ENCODE assay signal across 9 cellular contexts in the genomic region with DNA sequence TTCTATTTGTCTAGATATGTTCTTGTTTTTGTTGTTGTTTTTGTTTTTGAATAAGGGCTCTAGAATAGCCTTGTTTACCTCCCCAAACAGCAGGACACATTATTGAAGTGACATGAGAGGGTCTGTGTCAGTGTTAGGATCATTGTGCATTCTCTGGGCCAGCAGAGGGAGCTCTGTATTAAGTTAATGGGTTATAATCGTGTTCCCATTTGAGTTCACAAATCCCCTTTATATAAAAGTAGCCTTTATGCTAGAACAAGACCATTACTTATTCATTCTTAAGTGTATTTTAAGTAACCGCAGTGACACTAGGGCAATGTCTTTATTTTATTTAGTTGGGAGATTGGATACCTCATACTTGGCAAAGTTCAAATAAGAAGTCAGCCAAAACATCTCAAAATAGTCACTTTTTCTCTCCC. TPM values are rescaled to one million over a fixed set of nuclear protein-coding genes. Genes with fewer than 3 reads are reported as not detected.
DNase-seq lines count a peak whose midpoint lies in the region; ATAC-seq and TF ChIP-seq lines count a peak whose summit lies in the region.
"Had no signal": no experiment of that assay in that cellular context is flagged by ENCODE, and none has a peak within 500 bp of the region (broad histone marks: within the 10 kb centered on the region; RNA-seq: fewer than 3 reads in every experiment).

No MANE protein-coding gene starts in this region.

- POLR2A ChIA-PET in activated CD8-positive, alpha-beta T cell treated with anti-CD3 and anti-CD28 coated beads for 36 hours (lab: Charles Lee), result interaction anchor here (0.8 to 1.2 kb wide), 2 partner anchors 39 to 52 kb away, joined by 4 read pairs; no protein-coding TSS in a partner anchor
- POLR2A ChIA-PET in naive thymus-derived CD8-positive, alpha-beta T cell (lab: Charles Lee), result interaction anchor here (0.8 to 1.1 kb wide), 3 partner anchors 12 to 52 kb away, joined by 3 read pairs; no protein-coding TSS in a partner anchor

- no peaks in the 10 kb centered on the region for H3K9me3 Mint-ChIP-seq in activated CD8-positive, alpha-beta T cell treated with anti-CD3 and anti-CD28 coated beads for 36 hours
- no peaks in the 10 kb centered on the region for H3K9me3 Mint-ChIP-seq in naive thymus-derived CD8-positive, alpha-beta T cell
- H3K9me3 Mint-ChIP-seq: stimulated activated naive CD8-positive, alpha-beta T cell treated with anti-CD3 and anti-CD28 coated beads, Interleukin-15, Interleukin-2, amounts not matched to agents 100 ng/mL and 50 ng/mL, for 24 hours had no signal

- H3K9me3 ChIP-seq in testis, result no peaks in the 10 kb centered on the region

- CTCF ChIA-PET in activated CD8-positive, alpha-beta T cell treated with anti-CD3 and anti-CD28 coated beads for 36 hours (lab: Charles Lee), result interaction anchor here (0.8 to 5.5 kb wide), 27 partner anchors 9 to 283 kb away, joined by 3 to 53 read pairs (median 5); no protein-coding TSS in a partner anchor

- TF ChIP-seq POLR2A in testis (IDR thresholded peaks at IDR 0.05), result no peak

- peak; percentile 82 for ATAC-seq in activated CD8-positive, alpha-beta T cell treated with anti-CD3 and anti-CD28 coated beads for 36 hours
- peak; percentile 89 for ATAC-seq in naive thymus-derived CD8-positive, alpha-beta T cell
- ATAC-seq in GM18520 (IDR thresholded peaks at IDR 0.05; ENCODE audit: unreplicated experiment), result no peak

- H3K27ac Mint-ChIP-seq in activated CD8-positive, alpha-beta T cell treated with anti-CD3 and anti-CD28 coated beads for 36 hours, result no peak overlapping the region
- H3K27ac Mint-ChIP-seq in naive thymus-derived CD8-positive, alpha-beta T cell, result peak overlapping the region; percentile 1 to 71 (median 53)

- 24 to 34% methylated on average over 2 of the region's 2 CpGs for WGBS in testis, 2 donors

- H3K4me1 ChIP-seq in testis, result peaks cover 3% of the 10 kb centered on the region

- H3K27me3 ChIP-seq in testis, result no peaks in the 10 kb centered on the region

- TF ChIP-seq CTCF in AG09309 (IDR thresholded peaks at IDR 0.05; ENCODE audit: control insufficient read depth, insufficient read depth, low read depth, low read length, missing control alignments) (peak; percentile 69), GM20000 (IDR thresholded peaks at IDR 0.05; ENCODE audit: extremely low read depth, missing control alignments) (peak; percentile 71), epithelial cell of proximal tubule (conservative IDR thresholded peaks at IDR 0.05; ENCODE audit: low read depth, low read length) (peak; percentile 86), testis (IDR thresholded peaks at IDR 0.05) (peak; percentile 55 to 57 (median 56))
- peak; percentile 75 for TF ChIP-seq CTCF in activated CD8-positive, alpha-beta T cell treated with anti-CD3 and anti-CD28 coated beads for 36 hours (IDR thresholded peaks at IDR 0.05)

- intact Hi-C loops in activated CD8-positive, alpha-beta T cell treated with anti-CD3 and anti-CD28 coated beads for 36 hours (cut with micrococcal nuclease), result no loop called here
- intact Hi-C loops in testis (cut with DNase I; ENCODE audit: low total_unique reads), result no loop called here

- no peak overlapping the region for H3K27ac ChIP-seq in testis

- H3K4me3 Mint-ChIP-seq in activated CD8-positive, alpha-beta T cell treated with anti-CD3 and anti-CD28 coated beads for 36 hours, result no peak overlapping the region
- H3K4me3 Mint-ChIP-seq in naive thymus-derived CD8-positive, alpha-beta T cell, result peak overlapping the region in 5 of 10 donors; percentile 0 to 49 (median 6)
- H3K4me3 Mint-ChIP-seq: stimulated activated naive CD8-positive, alpha-beta T cell treated with anti-CD3 and anti-CD28 coated beads, Interleukin-15, Interleukin-2, amounts not matched to agents 100 ng/mL and 50 ng/mL, for 24 hours had no signal

- H3K27me3 Mint-ChIP-seq in activated CD8-positive, alpha-beta T cell treated with anti-CD3 and anti-CD28 coated beads for 36 hours, result no peaks in the 10 kb centered on the region
- no peaks in the 10 kb centered on the region for H3K27me3 Mint-ChIP-seq in naive thymus-derived CD8-positive, alpha-beta T cell
- H3K27me3 Mint-ChIP-seq: stimulated activated naive CD8-positive, alpha-beta T cell treated with anti-CD3 and anti-CD28 coated beads, Interleukin-15, Interleukin-2, amounts not matched to agents 100 ng/mL and 50 ng/mL, for 24 hours had no signal

- H3K4me1 Mint-ChIP-seq in activated CD8-positive, alpha-beta T cell treated with anti-CD3 and anti-CD28 coated beads for 36 hours (ENCODE audit: low read depth), result peaks cover 57% of the 10 kb centered on the region
- peaks cover 26 to 70% (median 65%) of the 10 kb centered on the region in 4 donors for H3K4me1 Mint-ChIP-seq in naive thymus-derived CD8-positive, alpha-beta T cell

- H3K4me3 ChIP-seq in AG09309 (ENCODE audit: control insufficient read depth, low read depth, low read length) (no peak overlapping the region), epithelial cell of proximal tubule (ENCODE audit: low read depth, low read length) (no peak overlapping the region), testis (no peak overlapping the region)

- peak; percentile 60 for DNase-seq in AG09309 (ENCODE audit: low read depth)
- peak; percentile 22 for DNase-seq in GM20000 (ENCODE audit: low spot score)
- DNase-seq in NCI-H446 (lab: John Stamatoyannopoulos, UW), result peak; percentile 57 to 61
- peak; percentile 76 for DNase-seq in activated CD8-positive, alpha-beta T cell treated with anti-CD3 and anti-CD28 coated beads for 36 hours
- DNase-seq in epithelial cell of proximal tubule (ENCODE audit: low read depth), result no peak
- DNase-seq in naive thymus-derived CD8-positive, alpha-beta T cell, result peak in 9 of 10 donors; percentile 19 to 67 (median 39)
- DNase-seq in testis, result peak; percentile 87

- peaks cover 55% of the 10 kb centered on the region for H3K36me3 Mint-ChIP-seq in activated CD8-positive, alpha-beta T cell treated with anti-CD3 and anti-CD28 coated beads for 36 hours (ENCODE audit: low read depth)
- peaks cover 0 to 89% (median 19%) of the 10 kb centered on the region in 3 donors for H3K36me3 Mint-ChIP-seq in naive thymus-derived CD8-positive, alpha-beta T cell

- H3K36me3 ChIP-seq in testis (ENCODE audit: low read depth, missing control alignments), result no peaks in the 10 kb centered on the region

RNA-seq across cellular contexts. Expression of a gene that starts 44.8 kb away (rescaled TPM):
- 100 to 1,000 TPM; 154 to 165 TPM for total RNA-seq in activated CD8-positive, alpha-beta T cell treated with anti-CD3 and anti-CD28 coated beads for 36 hours
- total RNA-seq in epithelial cell of proximal tubule (17.4 and 17.6 TPM in 2 replicates), testis (10 to 100 TPM; 39.6 to 42.7 TPM)
- total RNA-seq in naive thymus-derived CD8-positive, alpha-beta T cell, result 100 to 1,000 TPM; 342 to 354 TPM
- polyA plus RNA-seq in naive thymus-derived CD8-positive, alpha-beta T cell, result 100 to 1,000 TPM; 178 to 192 (median 188) TPM
- 24.9 TPM for polyA plus RNA-seq in testis (ENCODE audit: insufficient read depth, low read depth, low replicate concordance)

RNA-seq across cellular contexts. Expression of a gene that starts 50.9 kb away (rescaled TPM):
- 10 to 100 TPM; 60.5 to 62.4 TPM for total RNA-seq in activated CD8-positive, alpha-beta T cell treated with anti-CD3 and anti-CD28 coated beads for 36 hours
- total RNA-seq in epithelial cell of proximal tubule (74.3 and 95.6 TPM in 2 replicates), testis (100 to 1,000 TPM; 212 to 246 TPM)
- total RNA-seq in naive thymus-derived CD8-positive, alpha-beta T cell, result 10 to 100 TPM in 1 of 2 experiments, 1 to 10 TPM in 1; 9.3 to 11.0 TPM
- 10 to 100 TPM; 12.7 to 27.2 (median 14.5) TPM for polyA plus RNA-seq in naive thymus-derived CD8-positive, alpha-beta T cell
- polyA plus RNA-seq in testis (ENCODE audit: insufficient read depth, low read depth, low replicate concordance), result 263 TPM
